ENCODE assay signal across 22 cellular contexts in the genomic region with DNA sequence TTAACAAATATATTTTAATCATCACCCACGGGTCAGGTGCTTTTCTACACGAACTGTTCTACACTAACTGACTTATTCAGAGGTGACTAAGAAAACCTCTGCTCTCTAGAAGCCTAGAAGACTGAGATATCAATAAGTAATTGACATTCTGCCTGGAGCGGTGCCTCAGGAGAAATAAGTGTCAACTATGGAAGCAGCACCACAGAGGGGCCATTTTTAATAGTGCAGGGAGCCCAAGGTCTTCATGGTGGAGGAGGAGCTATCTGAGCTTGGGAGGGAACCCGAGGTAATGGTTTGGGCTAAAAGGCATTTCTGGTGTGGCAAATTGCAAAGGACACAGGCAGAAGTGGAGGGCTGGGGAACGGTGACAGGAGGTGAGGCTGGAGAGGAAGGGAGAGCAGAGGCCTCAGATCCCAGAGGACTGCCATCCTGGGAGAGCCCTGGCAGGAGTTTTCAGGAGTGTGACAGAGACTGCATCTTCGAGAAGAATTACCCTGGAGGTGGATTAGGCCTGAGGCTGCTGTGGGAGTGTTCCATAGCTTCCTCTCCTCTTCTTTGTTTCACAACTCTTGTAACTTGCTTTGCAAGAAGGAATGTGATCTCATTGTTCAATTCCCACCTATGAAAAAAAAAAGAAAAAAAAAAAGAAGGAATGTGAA.
DNase-seq lines count a peak whose midpoint lies in the region; ATAC-seq, FAIRE-seq and TF ChIP-seq lines count a peak whose summit lies in the region.
"Had no signal": no experiment of that assay in that cellular context is flagged by ENCODE, and none has a peak within 500 bp of the region (broad histone marks: within the 10 kb centered on the region; RNA-seq: fewer than 3 reads in every experiment).

No MANE protein-coding gene starts in this region.

- no peak overlapping the region for H2BK20ac ChIP-seq in H1 (ENCODE audit: low read length)

- H3K4ac ChIP-seq in H1 (replicated peaks; ENCODE audit: insufficient read length, low read depth, low read length) (no peak overlapping the region), neuronal stem cell (ENCODE audit: low read length) (no peak overlapping the region)

- no peak for TF ChIP-seq EP300 in H1 (IDR thresholded peaks at IDR 0.05; ENCODE audit: borderline replicate concordance in 1 of 2, low read depth in 2 of 2, low read length in 2 of 2)

- peak; percentile 39; the same call in 1 of the 2 replicates for TF ChIP-seq CTCF in OCI-LY7 (conservative IDR thresholded peaks at IDR 0.05; ENCODE audit: low read length)
- peak in 2 of 3 experiments; percentile 7 to 9; a peak in 1 of 4 replicates for TF ChIP-seq CTCF in H1 (IDR thresholded peaks at IDR 0.05; ENCODE audit: control extremely low read depth in 1 of 3, insufficient read depth in 1 of 3, low read depth in 1 of 3, low read length in 3 of 3)

- peaks cover 6% of the 10 kb centered on the region for H3K27me3 Mint-ChIP-seq in activated T-helper 17 cell treated with anti-CD3 and anti-CD28 coated beads, Interleukin-2, amount 50 U/mL, for 72 hours
- H3K27me3 Mint-ChIP-seq: stimulated activated naive B cell treated with anti-CD40 and anti-IgM and Interleukin-4, amounts not matched to agents 10 μg/mL and 1 μg/mL and 100 μg/mL, for 72 hours had no signal

- no peak overlapping the region for H2BK5ac ChIP-seq in H1 (ENCODE audit: low read depth, low read length)
- H2BK5ac ChIP-seq in neuronal stem cell (ENCODE audit: low read length), result no peak overlapping the region

- H3K4me1 ChIP-seq in HUES64 (ENCODE audit: insufficient read depth, low read length) (no peaks in the 10 kb centered on the region; the same call in 1 of the 2 replicates), OCI-LY7 (ENCODE audit: insufficient read depth, low read length, poor library complexity, severe bottlenecking) (no peaks in the 10 kb centered on the region), H1 (replicated peaks in 1 of 4; ENCODE audit: control insufficient read depth in 3 of 4, insufficient read depth in 4 of 4, low read length in 3 of 4) (no peaks in the 10 kb centered on the region), neuronal stem cell (ENCODE audit: control insufficient read depth in 2 of 2, insufficient read depth in 1 of 2, low read depth in 1 of 2, low read length in 2 of 2) (peaks cover 14 to 16% of the 10 kb centered on the region in 2 donors)
- H3K4me1 ChIP-seq: Peyer's patch, thyroid gland had no signal

- H3K27ac Mint-ChIP-seq in activated T-helper 17 cell treated with anti-CD3 and anti-CD28 coated beads, Interleukin-2, amount 50 U/mL, for 72 hours, result no peak overlapping the region
- H3K27ac Mint-ChIP-seq: immature natural killer cell; stimulated activated naive B cell treated with anti-CD40 and anti-IgM and Interleukin-4, amounts not matched to agents 10 μg/mL and 1 μg/mL and 100 μg/mL, for 72 hours had no signal

- peak overlapping the region; percentile 75; the same call in 1 of the 2 replicates for H2BK12ac ChIP-seq in H1 (ENCODE audit: low read depth, low read length)
- no peak overlapping the region for H2BK12ac ChIP-seq in neuronal stem cell (ENCODE audit: low read length)

- H3K36me3 ChIP-seq in HUES64 (ENCODE audit: insufficient read depth, low read length) (no peaks in the 10 kb centered on the region), OCI-LY7 (ENCODE audit: insufficient read depth, low read length) (no peaks in the 10 kb centered on the region), H1 (ENCODE audit: control insufficient read depth in 2 of 4, insufficient read depth in 4 of 4, low read length in 3 of 4) (no peaks in the 10 kb centered on the region), neuronal stem cell (replicated peaks in 1 of 2; ENCODE audit: control insufficient read depth in 2 of 2, insufficient read depth in 2 of 2, low read length in 2 of 2) (peaks cover 0 to 43% of the 10 kb centered on the region in 2 donors)
- H3K36me3 ChIP-seq: Peyer's patch, thyroid gland had no signal

- H2BK15ac ChIP-seq in H1 (ENCODE audit: low read length) (no peak overlapping the region), neuronal stem cell (ENCODE audit: low read length) (no peak overlapping the region)

- H3K9me3 ChIP-seq in HUES64 (ENCODE audit: insufficient read depth, low read depth, low read length) (no peaks in the 10 kb centered on the region), OCI-LY7 (ENCODE audit: low read length) (no peaks in the 10 kb centered on the region), H1 (ENCODE audit: insufficient read depth in 2 of 2, low read depth in 1 of 2, low read length in 1 of 2) (no peaks in the 10 kb centered on the region), neuronal stem cell (replicated peaks in 1 of 2; ENCODE audit: control insufficient read depth in 2 of 2, insufficient read depth in 1 of 2, low read depth in 1 of 2, low read length in 2 of 2) (peaks cover 0 to 3% of the 10 kb centered on the region in 2 donors)
- H3K9me3 ChIP-seq: Peyer's patch, SK-N-SH, thyroid gland had no signal

- peak; percentile 18 to 26; a peak in 3 of 4 replicates for TF ChIP-seq RAD21 in H1 (IDR thresholded peaks at IDR 0.05 in 1 of 2, conservative IDR thresholded peaks at IDR 0.05 in 1 of 2; ENCODE audit: low read depth in 2 of 2, low read length in 2 of 2)

- WGBS in HUES64, result 82% methylated on average over 6 of the region's 6 CpGs
- 93% methylated on average over 6 of the region's 6 CpGs; no CpG with 5 or more reads in 1 of the 2 experiments for WGBS in H1 (ENCODE audit: extremely low coverage in 1 of 2, insufficient coverage in 1 of 2, insufficient read length in 1 of 2, insufficient replicate concordance in 2 of 2, low coverage in 1 of 2, low lambda C conversion rate in 2 of 2, missing lambda C conversion rate in 1 of 2), 2 experiments
- no CpG with 5 or more reads among the region's 6 CpGs for WGBS in neuronal stem cell (ENCODE audit: extremely low coverage in 2 of 2, insufficient read length in 2 of 2, insufficient replicate concordance in 1 of 2), 2 donors

- no peak overlapping the region for H3K56ac ChIP-seq in H1 (replicated peaks; ENCODE audit: insufficient read length, low read depth, low read length)

- no peak overlapping the region for H3K4me2 ChIP-seq in OCI-LY7 (ENCODE audit: low read length)
- no peak overlapping the region for H3K4me2 ChIP-seq in H1 (ENCODE audit: insufficient read depth in 1 of 2, low read depth in 2 of 2, low read length in 2 of 2)
- H3K4me2 ChIP-seq in neuronal stem cell (ENCODE audit: insufficient read depth, low read length, poor library complexity, severe bottlenecking), result no peak overlapping the region
- H3K4me2 ChIP-seq: SK-N-SH had no signal

- H2BK120ac ChIP-seq in H1 (replicated peaks; ENCODE audit: low read depth, low read length) (no peak overlapping the region), neuronal stem cell (ENCODE audit: low read depth, low read length) (no peak overlapping the region)

- H3K14ac ChIP-seq in H1 (ENCODE audit: insufficient read length) (no peak overlapping the region), neuronal stem cell (ENCODE audit: low read length) (no peak overlapping the region)

- H3K18ac ChIP-seq in H1 (ENCODE audit: extremely low read depth, low read length), result no peak overlapping the region
- peak overlapping the region; percentile 64 for H3K18ac ChIP-seq in neuronal stem cell (ENCODE audit: low read length)

- CTCF ChIA-PET in OCI-LY7 (lab: Charles Lee; ENCODE audit: unreplicated experiment), result no interaction called here
- CTCF ChIA-PET in H1 (lab: Charles Lee; ENCODE audit: partially characterized antibody), result interaction anchor here (1.3 kb wide), 1 partner anchor 81 kb away, joined by 3 read pairs; no protein-coding TSS in a partner anchor

- no peak overlapping the region for H2AK5ac ChIP-seq in H1 (ENCODE audit: low read depth, low read length)
- H2AK5ac ChIP-seq in neuronal stem cell (ENCODE audit: low read depth, low read length), result no peak overlapping the region

- no peaks in the 10 kb centered on the region for H3K4me1 Mint-ChIP-seq in activated T-helper 17 cell treated with anti-CD3 and anti-CD28 coated beads, Interleukin-2, amount 50 U/mL, for 72 hours
- H3K4me1 Mint-ChIP-seq: immature natural killer cell; stimulated activated naive B cell treated with anti-CD40 and anti-IgM and Interleukin-4, amounts not matched to agents 10 μg/mL and 1 μg/mL and 100 μg/mL, for 72 hours had no signal

- no peaks in the 10 kb centered on the region for H3K36me3 Mint-ChIP-seq in activated T-helper 17 cell treated with anti-CD3 and anti-CD28 coated beads, Interleukin-2, amount 50 U/mL, for 72 hours (ENCODE audit: low read depth)
- H3K36me3 Mint-ChIP-seq: stimulated activated naive B cell treated with anti-CD40 and anti-IgM and Interleukin-4, amounts not matched to agents 10 μg/mL and 1 μg/mL and 100 μg/mL, for 72 hours had no signal

- no peak overlapping the region for H2AFZ ChIP-seq in OCI-LY7 (ENCODE audit: low read length)
- H2AFZ ChIP-seq in H1 (ENCODE audit: low read length), result no peak overlapping the region
- no peak overlapping the region for H2AFZ ChIP-seq in neuronal stem cell (ENCODE audit: low read length)
- H2AFZ ChIP-seq: GM23248 had no signal

- H3K23me2 ChIP-seq in H1 (ENCODE audit: low read depth, low read length), result no peaks in the 10 kb centered on the region

- POLR2A ChIA-PET in OCI-LY7 (lab: Charles Lee) (no interaction called here), H1 (lab: Charles Lee; ENCODE audit: partially characterized antibody) (no interaction called here)

- no peaks in the 10 kb centered on the region for H3K79me2 ChIP-seq in OCI-LY7 (ENCODE audit: insufficient read depth, low read depth, low read length)
- no peaks in the 10 kb centered on the region for H3K79me2 ChIP-seq in H1 (ENCODE audit: control insufficient read depth in 1 of 2, insufficient read depth in 2 of 2, low read length in 2 of 2)

- H3K27me3 ChIP-seq in HUES64 (ENCODE audit: insufficient read depth, low read length), result no peaks in the 10 kb centered on the region
- no peaks in the 10 kb centered on the region for H3K27me3 ChIP-seq in H1 (replicated peaks in 1 of 4; ENCODE audit: control insufficient read depth in 3 of 4, extremely low read depth in 1 of 4, insufficient read depth in 3 of 4, low read length in 3 of 4)
- no peaks in the 10 kb centered on the region for H3K27me3 ChIP-seq in neuronal stem cell (ENCODE audit: control insufficient read depth in 3 of 3, insufficient read depth in 3 of 3, low read depth in 1 of 3, low read length in 3 of 3)
- H3K27me3 ChIP-seq: Peyer's patch, thyroid gland had no signal

- H3K9me3 Mint-ChIP-seq in activated T-helper 17 cell treated with anti-CD3 and anti-CD28 coated beads, Interleukin-2, amount 50 U/mL, for 72 hours, result no peaks in the 10 kb centered on the region

- H3K79me1 ChIP-seq in H1 (ENCODE audit: low read depth, low read length), result no peaks in the 10 kb centered on the region
- no peaks in the 10 kb centered on the region for H3K79me1 ChIP-seq in neuronal stem cell (ENCODE audit: low read depth, low read length)

- ATAC-seq in activated T-helper 17 cell treated with anti-CD3 and anti-CD28 coated beads, Interleukin-2, amount 50 U/mL, for 72 hours (replicated peaks), result no peak
- no peak for ATAC-seq in HG03025 (IDR thresholded peaks at IDR 0.05; ENCODE audit: low FRiP score, unreplicated experiment)
- ATAC-seq: activated CD4-positive, CD25-positive, alpha-beta regulatory T cell treated with anti-CD3 and anti-CD28 coated beads, Interleukin-2, amount 50 U/mL, for 24 hours; sciatic nerve; stimulated activated naive B cell treated with anti-CD40 and anti-IgM and Interleukin-4, amounts not matched to agents 10 μg/mL and 1 μg/mL and 100 μg/mL, for 72 hours had no signal

- H4K91ac ChIP-seq in H1 (replicated peaks; ENCODE audit: insufficient read length, low read length), result no peak overlapping the region
- no peak overlapping the region for H4K91ac ChIP-seq in neuronal stem cell (ENCODE audit: low read depth, low read length, poor library complexity)

- no peak overlapping the region for H3K23ac ChIP-seq in H1 (ENCODE audit: insufficient read length)
- no peak overlapping the region for H3K23ac ChIP-seq in neuronal stem cell (ENCODE audit: low read depth, low read length, poor library complexity)

- no TSS peak for BruUV-seq in OCI-LY7 (replicated peaks; lab: Mats Ljungman, UMichigan)

- no peak for FAIRE-seq in H1 (lab: Jason Lieb, UNC)

- TF ChIP-seq POLR2A in H1 (IDR thresholded peaks at IDR 0.05; ENCODE audit: control extremely low read depth in 1 of 2, low read depth in 2 of 2, low read length in 2 of 2), result no peak

- H3K4me3 Mint-ChIP-seq in activated T-helper 17 cell treated with anti-CD3 and anti-CD28 coated beads, Interleukin-2, amount 50 U/mL, for 72 hours, result no peak overlapping the region
- H3K4me3 Mint-ChIP-seq: immature natural killer cell; stimulated activated naive B cell treated with anti-CD40 and anti-IgM and Interleukin-4, amounts not matched to agents 10 μg/mL and 1 μg/mL and 100 μg/mL, for 72 hours had no signal

- 0 out of 2 replicates have a peak overlapping the region, but pooled peaks have one; percentile 11 for H3K9ac ChIP-seq in HUES64 (ENCODE audit: low read depth, low read length)
- H3K9ac ChIP-seq in H1 (replicated peaks in 1 of 4; ENCODE audit: extremely low read depth in 1 of 4, low read depth in 3 of 4, low read length in 3 of 4), result no peak overlapping the region
- H3K9ac ChIP-seq in neuronal stem cell (ENCODE audit: low read depth, low read length, poor library complexity), result no peak overlapping the region
- H3K9ac ChIP-seq: GM23248, SK-N-SH had no signal

- H3K9me2 ChIP-seq in OCI-LY7 (ENCODE audit: insufficient read depth, low read length), result no peaks in the 10 kb centered on the region
- H3K9me2 ChIP-seq: SK-N-SH had no signal

- no peak overlapping the region for H4K8ac ChIP-seq in H1 (ENCODE audit: extremely low read depth, insufficient read depth, low read length)
- no peak overlapping the region for H4K8ac ChIP-seq in neuronal stem cell (ENCODE audit: low read depth, low read length)

- intact Hi-C loops in OCI-LY7 (cut with micrococcal nuclease; ENCODE audit: unreplicated experiment), result no loop called here

- H3K27ac ChIP-seq in HUES64 (ENCODE audit: low read depth, low read length) (no peak overlapping the region; the same call in 1 of the 2 replicates), OCI-LY7 (ENCODE audit: low read depth, low read length, poor library complexity, severe bottlenecking) (no peak overlapping the region), H1 (ENCODE audit: low read depth, low read length) (no peak overlapping the region), neuronal stem cell (replicated peaks; ENCODE audit: low read length) (peak overlapping the region; percentile 11)
- H3K27ac ChIP-seq: GM23248, HL-60, Peyer's patch, thyroid gland had no signal

- no peak overlapping the region for H4K5ac ChIP-seq in H1 (ENCODE audit: insufficient read length, low read depth, low read length)

- peak; percentile 15 for DNase-seq in OCI-LY7 (ENCODE audit: low spot score)
- DNase-seq in H1 (ENCODE audit: low read depth in 1 of 2, low spot score in 2 of 2), result no peak
- DNase-seq in neuronal stem cell (ENCODE audit: low spot score), result no peak
- DNase-seq in NCI-H345 (lab: John Stamatoyannopoulos, UW), result no peak
- DNase-seq: activated naive CD4-positive, alpha-beta T cell treated with anti-CD3 and anti-CD28 coated beads, Interleukin-2, amount 50 U/mL, for 16 hours; activated T-cell treated with anti-CD3 and anti-CD28 coated beads, Interleukin-2, amount 50 U/mL, for 48 hours; effector memory CD4-positive, alpha-beta T cell; GM23248; immature natural killer cell; NCI-H187; NCI-H526 treated with DMSO at 0.1 percent for 48 hours; Peyer's patch; SK-N-SH; stimulated activated naive B cell treated with anti-CD40 and anti-IgM and Interleukin-4, amounts not matched to agents 10 μg/mL and 1 μg/mL and 100 μg/mL, for 72 hours; T-helper 9 cell had no signal

- H3K4me3 ChIP-seq in HUES64 (ENCODE audit: low read length), result no peak overlapping the region
- no peak overlapping the region for H3K4me3 ChIP-seq in OCI-LY7 (ENCODE audit: low read depth, low read length, poor library complexity, severe bottlenecking)
- H3K4me3 ChIP-seq in H1 (ENCODE audit: extremely low read depth in 1 of 4, insufficient read depth in 2 of 4, low read depth in 3 of 4, low read length in 4 of 4), result no peak overlapping the region
- H3K4me3 ChIP-seq in neuronal stem cell (ENCODE audit: low read length in 2 of 2), result no peak overlapping the region
- H3K4me3 ChIP-seq: GM23248, Peyer's patch, thyroid gland had no signal

- H4K20me1 ChIP-seq in OCI-LY7 (ENCODE audit: insufficient read depth, low read length), result no peaks in the 10 kb centered on the region
- no peaks in the 10 kb centered on the region for H4K20me1 ChIP-seq in H1 (replicated peaks in 1 of 2; ENCODE audit: control insufficient read depth in 1 of 2, insufficient read depth in 2 of 2, low read length in 2 of 2)
